Comparison of ENCODE assay signal across 25 cellular contexts in the genomic region with DNA sequence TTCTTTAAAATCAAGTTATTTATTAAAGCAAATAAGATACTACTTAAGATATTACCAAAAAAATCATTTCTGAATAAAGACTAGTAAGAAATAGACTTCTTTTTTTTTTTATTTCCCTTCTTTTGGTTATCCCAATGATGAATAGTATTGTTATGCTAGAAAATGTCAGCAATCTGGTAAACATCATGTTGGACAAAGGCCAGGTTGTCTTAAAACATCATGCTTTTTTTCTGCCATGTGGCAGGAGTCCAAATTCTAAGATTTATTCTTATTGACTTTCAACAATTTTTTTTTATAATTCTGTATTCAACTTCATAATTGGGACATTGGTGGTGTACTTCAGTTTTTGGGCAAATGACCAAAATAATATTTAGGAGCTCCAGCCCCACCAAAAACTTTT. TPM values are rescaled to one million over a fixed set of nuclear protein-coding genes. Genes with fewer than 3 reads are reported as not detected.
DNase-seq lines count a peak whose midpoint lies in the region; ATAC-seq, FAIRE-seq and TF ChIP-seq lines count a peak whose summit lies in the region.
"Had no signal": no experiment of that assay in that cellular context is flagged by ENCODE, and none has a peak within 500 bp of the region (broad histone marks: within the 10 kb centered on the region; RNA-seq: fewer than 3 reads in every experiment).

No MANE protein-coding gene starts in this region.

- FAIRE-seq in endothelial cell of umbilical vein (lab: Jason Lieb, UNC), result no peak
- FAIRE-seq: A549, GM18507, urothelium cell line had no signal

- H3F3A ChIP-seq in SK-N-SH (replicated peaks; ENCODE audit: insufficient read depth) (no peaks in the 10 kb centered on the region), PC-9 (ENCODE audit: insufficient read depth, low read depth) (no peaks in the 10 kb centered on the region)

- ATAC-seq in SK-N-SH treated with all-trans-retinoic acid at 6 μM for 48 hours (no peak; the same call in 2 of the 3 replicates), HG03108 (IDR thresholded peaks at IDR 0.05; ENCODE audit: unreplicated experiment) (no peak)
- ATAC-seq in stimulated activated naive CD8-positive, alpha-beta T cell treated with anti-CD3 and anti-CD28 coated beads, Interleukin-15, Interleukin-2, amounts not matched to agents 100 U/mL and 50 U/mL, for 24 hours, result no peak
- ATAC-seq: A549; stimulated activated effector memory CD8-positive, alpha-beta T cell treated with anti-CD3 and anti-CD28 coated beads, Interleukin-12 subunit alpha, Interleukin-12 subunit beta, amount 100 ng/mL, for 72 hours had no signal

- H3K9ac ChIP-seq in SK-N-SH, result no peak overlapping the region
- H3K9ac ChIP-seq in endothelial cell of umbilical vein (replicated peaks; ENCODE audit: extremely low read depth, insufficient read depth, low read length), result no peak overlapping the region
- H3K9ac ChIP-seq: KMS-11 had no signal

- no peak for DNase-seq in SK-N-SH
- DNase-seq in NCI-H446 (lab: John Stamatoyannopoulos, UW), result peak; percentile 33 to 69
- DNase-seq in endothelial cell of umbilical vein (ENCODE audit: low read depth, low spot score), result peak; percentile 40
- peak; percentile 53 for DNase-seq in retinal pigment epithelial cell (ENCODE audit: low read depth)
- no peak for DNase-seq in stimulated activated naive CD8-positive, alpha-beta T cell treated with anti-CD3 and anti-CD28 coated beads, Interleukin-15, Interleukin-2, amounts not matched to agents 100 U/mL and 50 U/mL, for 24 hours
- DNase-seq in PC-9, result no peak
- DNase-seq: activated gamma-delta T cell; activated T-cell treated with anti-CD3 and anti-CD28 coated beads, Interleukin-2, amount 50 U/mL, for 1 hour; GDM1; MV-4-11; naive B cell; NCI-H187; NCI-H345; NK-92 treated with Interleukin-12 subunit alpha and Interleukin-12 subunit beta, amount 100 ng/mL, for 24 hours; nucleus accumbens; Peyer's patch; spleen; stimulated activated CD4-positive, alpha-beta T cell treated with anti-CD3 and anti-CD28 coated beads, Interleukin-2, amount 100 ng/mL, for 48 hours had no signal

- H3K4me3 ChIP-seq in SK-N-SH (ENCODE audit: low read depth in 2 of 2, low read length in 1 of 2) (no peak overlapping the region), endothelial cell of umbilical vein (replicated peaks in 1 of 3; ENCODE audit: insufficient read depth in 1 of 3, low read depth in 1 of 3, low read length in 3 of 3) (no peak overlapping the region), retinal pigment epithelial cell (ENCODE audit: low read length) (no peak overlapping the region), PC-9 (no peak overlapping the region)
- H3K4me3 ChIP-seq: A549, Peyer's patch, spleen had no signal

- CTCF ChIA-PET in SK-N-SH (lab: Yijun Ruan, JAX) (interaction anchor here (0.8 to 2.3 kb wide), 4 partner anchors 8 to 193 kb away, joined by 3 to 15 read pairs (median 5); no protein-coding TSS in a partner anchor), endothelial cell of umbilical vein (lab: Charles Lee) (interaction anchor here (0.9 kb wide), 2 partner anchors 17 to 154 kb away, joined by 3 read pairs; no protein-coding TSS in a partner anchor), PC-9 (lab: Charles Lee) (no interaction called here)

- POLR2A ChIA-PET in SK-N-SH (lab: Yijun Ruan, JAX) (no interaction called here), endothelial cell of umbilical vein (lab: Charles Lee) (no interaction called here), PC-9 (lab: Charles Lee; ENCODE audit: unreplicated experiment) (no interaction called here)

- peak overlapping the region in 1 of 2 experiments; percentile 61; a peak in 1 of 4 replicates for H3K27ac ChIP-seq in SK-N-SH (ENCODE audit: low read depth in 2 of 2, low read length in 1 of 2)
- no peak overlapping the region for H3K27ac ChIP-seq in endothelial cell of umbilical vein (ENCODE audit: insufficient read depth, low read depth, low read length)
- no peak overlapping the region for H3K27ac ChIP-seq in PC-9
- H3K27ac ChIP-seq: A549, KMS-11, Peyer's patch, spleen had no signal

- no peak for TF ChIP-seq EP300 in SK-N-SH (IDR thresholded peaks at IDR 0.05; ENCODE audit: borderline replicate concordance in 1 of 2, low read depth in 1 of 2, low read length in 1 of 2)

- H3K27me3 ChIP-seq in SK-N-SH (ENCODE audit: insufficient read depth) (no peaks in the 10 kb centered on the region), endothelial cell of umbilical vein (ENCODE audit: control insufficient read depth in 2 of 2, insufficient read depth in 2 of 2, low read length in 2 of 2) (no peaks in the 10 kb centered on the region), PC-9 (ENCODE audit: insufficient read depth, low read depth) (no peaks in the 10 kb centered on the region)
- H3K27me3 ChIP-seq: Peyer's patch, spleen had no signal

- intact Hi-C loops in endothelial cell of umbilical vein (cut with micrococcal nuclease), result no loop called here
- intact Hi-C loops in PC-9 (cut with micrococcal nuclease; ENCODE audit: unreplicated experiment), result no loop called here

- no peaks in the 10 kb centered on the region for H3K9me1 ChIP-seq in endothelial cell of umbilical vein (replicated peaks; ENCODE audit: control insufficient read depth, extremely low read depth, insufficient read depth, low read length)

- H4K20me1 ChIP-seq in SK-N-SH (ENCODE audit: insufficient read depth), result no peaks in the 10 kb centered on the region
- H4K20me1 ChIP-seq in endothelial cell of umbilical vein (replicated peaks; ENCODE audit: control insufficient read depth, extremely low read depth, insufficient read depth, low read length), result no peaks in the 10 kb centered on the region
- H4K20me1 ChIP-seq in PC-9 (ENCODE audit: insufficient read depth), result no peaks in the 10 kb centered on the region

- TF ChIP-seq CTCF in SK-N-SH (IDR thresholded peaks at IDR 0.05) (no peak), endothelial cell of umbilical vein (IDR thresholded peaks at IDR 0.05; ENCODE audit: extremely low read depth in 1 of 2, insufficient read depth in 1 of 2, low read depth in 1 of 2, low read length in 2 of 2) (no peak), retinal pigment epithelial cell (conservative IDR thresholded peaks at IDR 0.05; ENCODE audit: low read depth, low read length) (no peak), PC-9 (conservative IDR thresholded peaks at IDR 0.05) (no peak)

- TF ChIP-seq POLR2A in endothelial cell of umbilical vein (IDR thresholded peaks at IDR 0.05; ENCODE audit: low read depth, low read length), result no peak

- dilution Hi-C loops in endothelial cell of umbilical vein (cut with MboI; ENCODE audit: extremely low pct_ligation_motif_present, low sequenced_read_pairs), result no loop called here

- no peaks in the 10 kb centered on the region for H3K36me3 ChIP-seq in SK-N-SH (replicated peaks in 1 of 2; ENCODE audit: control insufficient read depth in 1 of 2, insufficient read depth in 2 of 2, low read length in 1 of 2)
- H3K36me3 ChIP-seq in endothelial cell of umbilical vein (ENCODE audit: control insufficient read depth in 2 of 2, extremely low read depth in 1 of 2, insufficient read depth in 2 of 2, low read length in 2 of 2), result no peaks in the 10 kb centered on the region
- H3K36me3 ChIP-seq in PC-9 (ENCODE audit: low read depth), result no peaks in the 10 kb centered on the region
- H3K36me3 ChIP-seq: Peyer's patch, spleen had no signal

- H3K9me3 ChIP-seq in SK-N-SH (no peaks in the 10 kb centered on the region; the same call in 1 of the 2 replicates), endothelial cell of umbilical vein (replicated peaks; ENCODE audit: control insufficient read depth, insufficient read depth, low read length) (no peaks in the 10 kb centered on the region), PC-9 (ENCODE audit: insufficient read depth, low read depth) (no peaks in the 10 kb centered on the region)
- H3K9me3 ChIP-seq: A549, Peyer's patch, spleen had no signal

- H3K9me2 ChIP-seq in SK-N-SH, result no peaks in the 10 kb centered on the region
- H3K9me2 ChIP-seq in PC-9 (ENCODE audit: insufficient read depth), result no peaks in the 10 kb centered on the region; the same call in 1 of the 2 replicates

- no peak overlapping the region for H3K4me2 ChIP-seq in SK-N-SH
- H3K4me2 ChIP-seq in endothelial cell of umbilical vein (ENCODE audit: insufficient read depth, low read length), result no peak overlapping the region
- no peak overlapping the region for H3K4me2 ChIP-seq in PC-9
- H3K4me2 ChIP-seq: A549, KMS-11 had no signal

- peaks cover 0 to 6% of the 10 kb centered on the region in 2 experiments; a peak in 2 of 4 replicates for H3K4me1 ChIP-seq in SK-N-SH (ENCODE audit: control insufficient read depth in 1 of 2, insufficient read depth in 2 of 2, low read depth in 1 of 2, low read length in 1 of 2)
- H3K4me1 ChIP-seq in endothelial cell of umbilical vein (ENCODE audit: control insufficient read depth, extremely low read depth, insufficient read depth, low read length), result no peaks in the 10 kb centered on the region
- no peaks in the 10 kb centered on the region for H3K4me1 ChIP-seq in PC-9 (replicated peaks; ENCODE audit: insufficient read depth)
- H3K4me1 ChIP-seq: A549, Peyer's patch, spleen had no signal

- BruUV-seq in endothelial cell of umbilical vein (replicated peaks; lab: Mats Ljungman, UMichigan), result no TSS peak
- no TSS peak for BruUV-seq in PC-9 (replicated peaks; lab: Mats Ljungman, UMichigan)

- TF ChIP-seq RAD21 in SK-N-SH (IDR thresholded peaks at IDR 0.05; ENCODE audit: low read length), result no peak

- H2AFZ ChIP-seq in SK-N-SH (ENCODE audit: low read depth) (no peak overlapping the region), endothelial cell of umbilical vein (ENCODE audit: low read depth, low read length) (no peak overlapping the region), PC-9 (no peak overlapping the region)

- no peaks in the 10 kb centered on the region for H3K79me2 ChIP-seq in SK-N-SH (ENCODE audit: insufficient read depth)
- no peaks in the 10 kb centered on the region for H3K79me2 ChIP-seq in endothelial cell of umbilical vein (ENCODE audit: control insufficient read depth, insufficient read depth, low read length)
- H3K79me2 ChIP-seq in PC-9 (ENCODE audit: low read depth), result no peaks in the 10 kb centered on the region

TF ChIP-seq in SK-N-SH, 30 proteins besides CTCF, POLR2A, EP300 and RAD21 (continues in another document):
- peak; percentile 53 for TF ChIP-seq TCF12 (IDR thresholded peaks at IDR 0.05)

RNA-seq across cellular contexts. Expression of a gene that starts 10.6 kb away (rescaled TPM):
- polyA plus RNA-seq in SK-N-SH (2012; rRNA removed) (5.5 and 8.9 TPM in 2 replicates), endothelial cell of umbilical vein (0.38 and 0.43 TPM in 2 replicates)
- 5.9 and 7.0 TPM in 2 replicates for polyA plus RNA-seq in SK-N-SH (2012; cell fraction: cytosol; rRNA removed)
- 3.5 and 7.3 TPM in 2 replicates for polyA plus RNA-seq in SK-N-SH (2012; cell fraction: nucleus; rRNA removed)
- total RNA-seq in endothelial cell of umbilical vein (0.42 TPM in 1 of 2 replicates, not detected in the other), PC-9 (2021) (not detected in 2 replicates)
- polyA plus RNA-seq in endothelial cell of umbilical vein (2011; cell fraction: cytosol; rRNA removed), result 0.14 and 0.34 TPM in 2 replicates
- 0.09 and 0.11 TPM in 2 replicates for polyA plus RNA-seq in endothelial cell of umbilical vein (2011; cell fraction: nucleus; rRNA removed)
- not detected in 2 replicates for polyA plus RNA-seq in endothelial cell of umbilical vein (2012)
- 1.2 TPM in 1 of 2 replicates, not detected in the other for polyA minus RNA-seq in endothelial cell of umbilical vein
- not detected for polyA minus RNA-seq in endothelial cell of umbilical vein (2011; cell fraction: cytosol; rRNA and poly(A)+ RNA removed)
- 0.53 TPM in 1 of 2 replicates, not detected in the other for polyA minus RNA-seq in endothelial cell of umbilical vein (2011; cell fraction: nucleus; rRNA and poly(A)+ RNA removed)

Comparison
In these comparisons a context has a peak if more than half of its experiments do, and no peak if none do; other contexts are left out.
1. DNase-seq: peak in NCI-H446 (2 of 2), endothelial cell of umbilical vein (single experiment) and retinal pigment epithelial cell (single experiment); none in SK-N-SH (single experiment), stimulated activated naive CD8-positive, alpha-beta T cell treated with anti-CD3 and anti-CD28 coated beads, Interleukin-15, Interleukin-2, amounts not matched to agents 100 U/mL and 50 U/mL, for 24 hours (single experiment) and PC-9 (0 of 2).